Comparison of ENCODE assay signal across 10 cellular contexts in genomic region chr7:74176555-74176954, GRCh38. TPM values are rescaled to one million over a fixed set of nuclear protein-coding genes. Genes with fewer than 3 reads are reported as not detected.
DNase-seq lines count a peak whose midpoint lies in the region; ATAC-seq and TF ChIP-seq lines count a peak whose summit lies in the region.
"Had no signal": no experiment of that assay in that cellular context is flagged by ENCODE, and none has a peak within 500 bp of the region (broad histone marks: within the 10 kb centered on the region; RNA-seq: fewer than 3 reads in every experiment).

No MANE protein-coding gene starts in this region.

- H3K27ac Mint-ChIP-seq in CD8-positive, alpha-beta memory T cell, result peak overlapping the region; percentile 29 to 97 (median 70)
- H3K27ac Mint-ChIP-seq in nephron, result peak overlapping the region in 2 of 3 experiments; percentile 29 to 54

- 2% methylated on average over 3 of the region's 3 CpGs for WGBS in mammary epithelial cell (ENCODE audit: low coverage, missing lambda C conversion rate)

- H3K4me3 Mint-ChIP-seq in CD8-positive, alpha-beta memory T cell, result peak overlapping the region; percentile 85 to 94 (median 91)
- peak overlapping the region; percentile 87 to 96 (median 93) for H3K4me3 Mint-ChIP-seq in nephron

- H3K27ac ChIP-seq in CD8-positive, alpha-beta memory T cell (ENCODE audit: low read depth, low read length), result no peak overlapping the region
- peak overlapping the region; percentile 86 for H3K27ac ChIP-seq in mammary epithelial cell (ENCODE audit: insufficient read depth, low read depth, low read length)

- H3K36me3 ChIP-seq in CD8-positive, alpha-beta memory T cell (ENCODE audit: insufficient read depth, low read length), result peaks cover 3% of the 10 kb centered on the region
- H3K36me3 ChIP-seq in mammary epithelial cell (ENCODE audit: insufficient read depth, low read length), result peaks cover 14% of the 10 kb centered on the region

- H3K36me3 Mint-ChIP-seq in CD8-positive, alpha-beta memory T cell, result peaks cover 0 to 49% (median 9%) of the 10 kb centered on the region in 3 donors
- peaks cover 23% of the 10 kb centered on the region for H3K36me3 Mint-ChIP-seq in nephron (ENCODE audit: low read depth)

- TF ChIP-seq POLR2A in NB4 (IDR thresholded peaks at IDR 0.05; ENCODE audit: extremely low read depth, insufficient read length), result no peak

- intact Hi-C loops in mammary epithelial cell (cut with micrococcal nuclease), result no loop called here

- POLR2A ChIA-PET in CD8-positive, alpha-beta memory T cell (lab: Charles Lee), result no interaction called here

- H3K9me3 ChIP-seq in CD8-positive, alpha-beta memory T cell (ENCODE audit: low read length), result no peaks in the 10 kb centered on the region
- H3K9me3 ChIP-seq in mammary epithelial cell (replicated peaks; ENCODE audit: insufficient read depth, low read length), result no peaks in the 10 kb centered on the region

- H3K4me1 ChIP-seq in CD8-positive, alpha-beta memory T cell (ENCODE audit: insufficient read depth, low read length), result peaks cover 70% of the 10 kb centered on the region
- H3K4me1 ChIP-seq in mammary epithelial cell (ENCODE audit: insufficient read depth, low read length), result peaks cover 40% of the 10 kb centered on the region

- CTCF ChIA-PET in CD8-positive, alpha-beta memory T cell (lab: Charles Lee), result interaction anchor here (0.8 to 1.1 kb wide), 2 partner anchors 30 to 109 kb away, joined by 3 read pairs; no protein-coding TSS in a partner anchor
- CTCF ChIA-PET in mammary epithelial cell (lab: Charles Lee; ENCODE audit: low non-redundant PET), result no interaction called here

- H4K20me1 ChIP-seq in mammary epithelial cell (ENCODE audit: insufficient read depth, low read length), result peaks cover 10% of the 10 kb centered on the region

- no peak for TF ChIP-seq CTCF in NB4 (IDR thresholded peaks at IDR 0.05; ENCODE audit: low read depth, low read length)
- TF ChIP-seq CTCF in mammary epithelial cell (conservative IDR thresholded peaks at IDR 0.05 in 1 of 2, IDR thresholded peaks at IDR 0.05 in 1 of 2; ENCODE audit: extremely low read depth in 1 of 2, insufficient read depth in 1 of 2, low read depth in 1 of 2, low read length in 2 of 2), result no peak
- TF ChIP-seq CTCF in nephron (IDR thresholded peaks at IDR 0.05; ENCODE audit: unreplicated experiment in 3 of 3), result no peak

- H3K4me1 Mint-ChIP-seq in CD8-positive, alpha-beta memory T cell, result peaks cover 58 to 79% (median 76%) of the 10 kb centered on the region in 3 donors
- peaks cover 48% of the 10 kb centered on the region for H3K4me1 Mint-ChIP-seq in nephron

- H3K9me3 Mint-ChIP-seq in CD8-positive, alpha-beta memory T cell, result no peaks in the 10 kb centered on the region
- H3K9me3 Mint-ChIP-seq in nephron, result no peaks in the 10 kb centered on the region

- no TSS peak for BruUV-seq in mammary epithelial cell (replicated peaks; lab: Mats Ljungman, UMichigan)

- H3K79me2 ChIP-seq in mammary epithelial cell (ENCODE audit: insufficient read depth, low read length), result peaks cover 75% of the 10 kb centered on the region

- no peak for DNase-seq in CD8-positive, alpha-beta memory T cell
- no peak for DNase-seq in NB4 (ENCODE audit: low read depth)
- DNase-seq in mammary epithelial cell, result peak; percentile 73
- DNase-seq in COLO668 (lab: John Stamatoyannopoulos, UW; ENCODE audit: unreplicated experiment), result no peak
- no peak for DNase-seq in NCI-H2081 (lab: John Stamatoyannopoulos, UW)
- DNase-seq: activated CD8-positive, alpha-beta memory T cell treated with anti-CD3 and anti-CD28 coated beads, Interleukin-2, amount 50 U/mL, for 4 hours; SHP77 had no signal

- no peaks in the 10 kb centered on the region for H3K27me3 Mint-ChIP-seq in CD8-positive, alpha-beta memory T cell
- H3K27me3 Mint-ChIP-seq in nephron (ENCODE audit: low read depth), result no peaks in the 10 kb centered on the region

- H3K27me3 ChIP-seq in CD8-positive, alpha-beta memory T cell (ENCODE audit: insufficient read depth, low read length, poor library complexity, severe bottlenecking), result no peaks in the 10 kb centered on the region
- no peaks in the 10 kb centered on the region for H3K27me3 ChIP-seq in mammary epithelial cell (ENCODE audit: insufficient read depth, low read length)

- peak overlapping the region; percentile 96 for H3K4me2 ChIP-seq in mammary epithelial cell (ENCODE audit: insufficient read depth, low read depth, low read length)

- ATAC-seq in GM18502 (IDR thresholded peaks at IDR 0.05; ENCODE audit: poor library complexity, unreplicated experiment) (no peak), GM18867 (IDR thresholded peaks at IDR 0.05; ENCODE audit: unreplicated experiment) (no peak)

- in situ Hi-C loops in mammary epithelial cell (cut with MboI; ENCODE audit: low sequenced_read_pairs in 2 of 2), result loop anchor here in 1 of 2 donors (25.0 kb wide), 1 partner anchor 314 kb away; the partner anchor contains the start of gene TMEM270

- peak overlapping the region; percentile 67 for H3K9ac ChIP-seq in mammary epithelial cell (ENCODE audit: insufficient read depth, low read length)

- H3K4me3 ChIP-seq in CD8-positive, alpha-beta memory T cell (ENCODE audit: low read length), result no peak overlapping the region
- H3K4me3 ChIP-seq in NB4 (ENCODE audit: low read depth, low read length) (peak overlapping the region; percentile 48), mammary epithelial cell (replicated peaks in 1 of 3; ENCODE audit: insufficient read depth in 1 of 3, low read depth in 2 of 3, low read length in 3 of 3) (peak overlapping the region; percentile 26 to 98 (median 87))

- dilution Hi-C loops in mammary epithelial cell (cut with HindIII; ENCODE audit: low sequenced_read_pairs), result loop anchor here (5.0 kb wide), 2 partner anchors 71 to 89 kb away; no protein-coding TSS in a partner anchor

- H2AFZ ChIP-seq in mammary epithelial cell (ENCODE audit: low read depth, low read length), result no peak overlapping the region

RNA-seq across cellular contexts. Expression of gene EIF4H, which starts 2.4 kb away (rescaled TPM):
- total RNA-seq in CD8-positive, alpha-beta memory T cell, result 100 to 1,000 TPM; 346 to 349 TPM
- 207 TPM for polyA plus RNA-seq in CD8-positive, alpha-beta memory T cell
- 100 to 1,000 TPM; 252 to 365 TPM for total RNA-seq in mammary epithelial cell
- polyA plus RNA-seq in mammary epithelial cell, result 300 TPM
- polyA minus RNA-seq in mammary epithelial cell, result 345 TPM

RNA-seq across cellular contexts. Expression of gene LAT2, which starts 33.3 kb away (rescaled TPM):
- 1 to 10 TPM; 1.9 to 2.8 TPM for total RNA-seq in CD8-positive, alpha-beta memory T cell
- 6.5 TPM for polyA plus RNA-seq in CD8-positive, alpha-beta memory T cell
- total RNA-seq in mammary epithelial cell, result 1 to 10 TPM in 1 of 2 donors, under 1 TPM in 1; 0.17 to 1.6 TPM
- 1.2 TPM for polyA plus RNA-seq in mammary epithelial cell
- polyA minus RNA-seq in mammary epithelial cell, result not detected
